Comparison of ENCODE assay signal across 25 cellular contexts in the genomic region with DNA sequence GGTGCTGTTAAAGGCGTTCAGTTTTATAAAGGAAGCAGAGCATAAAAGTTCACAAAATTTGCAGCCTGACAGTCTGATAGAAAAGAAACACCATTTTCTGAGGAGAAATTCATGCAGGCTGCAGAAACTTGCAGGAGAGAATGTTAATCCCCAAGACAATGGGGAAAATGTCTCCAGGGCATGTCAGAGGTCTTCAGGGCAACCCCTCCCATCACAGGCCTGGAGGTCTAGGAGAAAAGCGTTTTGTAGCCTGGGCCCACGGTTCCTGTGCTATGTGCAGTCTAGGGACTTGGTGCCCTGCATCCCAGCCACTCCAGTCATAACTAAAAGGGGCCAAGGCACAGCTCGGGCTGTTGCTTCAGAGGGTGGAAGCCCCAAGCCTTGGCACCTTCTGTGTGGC.
"Had no signal": no experiment of that assay in that cellular context is flagged by ENCODE, and none has a peak within 500 bp of the region (broad histone marks: within the 10 kb centered on the region; RNA-seq: fewer than 3 reads in every experiment).

No MANE protein-coding gene starts in this region.

- H3K4me3 ChIP-seq: colonic mucosa, coronary artery, dorsolateral prefrontal cortex, esophagus muscularis mucosa, esophagus squamous epithelium, gastrocnemius medialis, gastroesophageal sphincter, heart left ventricle, heart right ventricle had no signal

- ATAC-seq: effector memory CD8-positive, alpha-beta T cell; esophagus mucosa; foreskin keratinocyte; gastrocnemius medialis; gastroesophageal sphincter; heart left ventricle; heart right ventricle had no signal

- H3K4me3 Mint-ChIP-seq: dendritic cell treated with granulocyte-macrophage colony-stimulating factor and Interleukin-4, amounts not matched to agents 40 ng/mL and 50 ng/mL, for 4 days; effector memory CD8-positive, alpha-beta T cell; endodermal cell had no signal

- H3K27me3 ChIP-seq: colonic mucosa, dorsolateral prefrontal cortex, esophagus muscularis mucosa, esophagus squamous epithelium, foreskin keratinocyte, gastrocnemius medialis, gastroesophageal sphincter, heart left ventricle, heart right ventricle had no signal

- H3K4me1 ChIP-seq: colonic mucosa, esophagus muscularis mucosa, esophagus squamous epithelium, foreskin keratinocyte, gastroesophageal sphincter had no signal

- DNase-seq: colonic mucosa; cortex of kidney; dermis blood vessel endothelial cell; dorsolateral prefrontal cortex; effector CD4-positive, alpha-beta T cell; effector CD8-positive, alpha-beta T cell; effector memory CD4-positive, alpha-beta T cell; effector memory CD8-positive, alpha-beta T cell; endodermal cell; erythroblast; esophagus squamous epithelium; foreskin fibroblast; foreskin keratinocyte; foreskin melanocyte; gastrocnemius medialis; glutamatergic neuron; head of caudate nucleus; heart left ventricle; heart right ventricle had no signal

- H3K27ac ChIP-seq: colonic mucosa, coronary artery, dorsolateral prefrontal cortex, epithelial cell of prostate, esophagus muscularis mucosa, esophagus squamous epithelium, foreskin keratinocyte, gastrocnemius medialis, gastroesophageal sphincter, heart left ventricle, heart right ventricle had no signal

- H3K9me3 ChIP-seq: colonic mucosa, esophagus muscularis mucosa, esophagus squamous epithelium, gastrocnemius medialis, gastroesophageal sphincter had no signal

- H3K27me3 Mint-ChIP-seq: dendritic cell treated with granulocyte-macrophage colony-stimulating factor and Interleukin-4, amounts not matched to agents 40 ng/mL and 50 ng/mL, for 4 days; effector memory CD8-positive, alpha-beta T cell had no signal

- H3K27ac Mint-ChIP-seq: dendritic cell treated with granulocyte-macrophage colony-stimulating factor and Interleukin-4, amounts not matched to agents 40 ng/mL and 50 ng/mL, for 4 days; effector memory CD8-positive, alpha-beta T cell; endodermal cell had no signal
